1 cellular context compared by ENCODE assay signal in genomic region chr19:46692918-46693722, GRCh38.
TF ChIP-seq lines count a peak whose summit lies in the region.

No MANE protein-coding gene starts in this region.

TF ChIP-seq in HCT116, 20 proteins besides CTCF, POLR2A, EP300 and RAD21:
- peak; percentile 63; the same call in 1 of the 2 replicates for TF ChIP-seq FOSL1 (IDR thresholded peaks at IDR 0.05; ENCODE audit: low read depth)
- TF ChIP-seq ZNF274 (IDR thresholded peaks at IDR 0.05; ENCODE audit: low read depth, low read length), result no peak
